ENCODE assay signal across 17 cellular contexts in genomic region chr2:127103243-127104165, GRCh38. TPM values are rescaled to one million over a fixed set of nuclear protein-coding genes. Genes with fewer than 3 reads are reported as not detected.
DNase-seq lines count a peak whose midpoint lies in the region; ATAC-seq, FAIRE-seq and TF ChIP-seq lines count a peak whose summit lies in the region.
"Had no signal": no experiment of that assay in that cellular context is flagged by ENCODE, and none has a peak within 500 bp of the region (broad histone marks: within the 10 kb centered on the region; RNA-seq: fewer than 3 reads in every experiment).

No MANE protein-coding gene starts in this region.

- peak overlapping the region; percentile 39; the same call in 1 of the 2 replicates for H2BK12ac ChIP-seq in H1 (ENCODE audit: low read depth, low read length)

- H3K27ac Mint-ChIP-seq in nephron, result peak overlapping the region; percentile 69 to 88 (median 80)
- H3K27ac Mint-ChIP-seq in activated naive CD8-positive, alpha-beta T cell treated with anti-CD3 and anti-CD28 coated beads, Interleukin-2, amount 50 U/mL, for 24 hours, result no peak overlapping the region
- H3K27ac Mint-ChIP-seq: activated CD8-positive, alpha-beta T cell treated with anti-CD3 and anti-CD28 coated beads, Interleukin-2, amount 10 ng/mL, durations not matched to agents 7 days and 5 days; activated naive CD8-positive, alpha-beta T cell had no signal

- H3K27me3 Mint-ChIP-seq in nephron (ENCODE audit: low read depth), result no peaks in the 10 kb centered on the region
- H3K27me3 Mint-ChIP-seq in activated naive CD8-positive, alpha-beta T cell treated with anti-CD3 and anti-CD28 coated beads, Interleukin-2, amount 50 U/mL, for 24 hours, result peaks cover 9% of the 10 kb centered on the region

- no peak overlapping the region for H2BK120ac ChIP-seq in H1 (replicated peaks; ENCODE audit: low read depth, low read length)

- no peak overlapping the region for H3K56ac ChIP-seq in H1 (replicated peaks; ENCODE audit: insufficient read length, low read depth, low read length)

- in situ Hi-C loops in ACHN (cut with HindIII; ENCODE audit: low pct_ligation_motif_present, low pct_unique_long_range_greater_than_20kb, low sequenced_read_pairs), result no loop called here

- H2BK15ac ChIP-seq in H1 (ENCODE audit: low read length), result peak overlapping the region; percentile 2; the same call in 1 of the 2 replicates

- no peak for ATAC-seq in GM21447 (IDR thresholded peaks at IDR 0.05; ENCODE audit: unreplicated experiment)
- ATAC-seq in activated naive CD8-positive, alpha-beta T cell treated with anti-CD3 and anti-CD28 coated beads, Interleukin-2, amount 50 U/mL, for 24 hours, result no peak
- ATAC-seq: activated CD8-positive, alpha-beta T cell treated with anti-CD3 and anti-CD28 coated beads, Interleukin-2, amount 10 ng/mL, durations not matched to agents 7 days and 5 days; left colon; Panc1 had no signal

- H3K36me3 ChIP-seq in H1 (ENCODE audit: control insufficient read depth in 2 of 4, insufficient read depth in 4 of 4, low read length in 3 of 4) (no peaks in the 10 kb centered on the region), subcutaneous abdominal adipose tissue (ENCODE audit: control insufficient read depth in 5 of 5, insufficient read depth in 5 of 5, low read length in 5 of 5) (peaks cover 0 to 3% (median 0%) of the 10 kb centered on the region in 5 donors)
- H3K36me3 ChIP-seq: thoracic aorta had no signal

- POLR2A ChIA-PET in RWPE1 (lab: Yijun Ruan, JAX; ENCODE audit: low non-redundant PET) (no interaction called here), H1 (lab: Charles Lee; ENCODE audit: partially characterized antibody) (interaction anchor here (0.5 kb wide), 1 partner anchor 581 kb away, joined by 3 read pairs; no protein-coding TSS in a partner anchor)

- H3K9ac ChIP-seq in H1 (replicated peaks in 1 of 4; ENCODE audit: extremely low read depth in 1 of 4, low read depth in 3 of 4, low read length in 3 of 4) (no peak overlapping the region), subcutaneous abdominal adipose tissue (ENCODE audit: low read length in 5 of 5) (peak overlapping the region in 1 of 5 donors; percentile 48)

- H4K20me1 ChIP-seq in H1 (replicated peaks in 1 of 2; ENCODE audit: control insufficient read depth in 1 of 2, insufficient read depth in 2 of 2, low read length in 2 of 2), result peaks cover 0 to 6% of the 10 kb centered on the region in 2 experiments

- no peak overlapping the region for H2BK5ac ChIP-seq in H1 (ENCODE audit: low read depth, low read length)

- CTCF ChIA-PET in RWPE1 (lab: Yijun Ruan, JAX), result no interaction called here
- CTCF ChIA-PET in H1 (lab: Charles Lee; ENCODE audit: partially characterized antibody), result interaction anchor here (1.6 to 13.1 kb wide), 4 partner anchors 14 to 54 kb away, joined by 7 to 132 read pairs (median 10); no protein-coding TSS in a partner anchor

- H3K9me3 ChIP-seq in H1 (ENCODE audit: insufficient read depth in 2 of 2, low read depth in 1 of 2, low read length in 1 of 2) (no peaks in the 10 kb centered on the region), subcutaneous abdominal adipose tissue (ENCODE audit: control insufficient read depth in 5 of 5, low read length in 5 of 5) (no peaks in the 10 kb centered on the region)
- H3K9me3 ChIP-seq: thoracic aorta had no signal

- no peak overlapping the region for H3K14ac ChIP-seq in H1 (ENCODE audit: insufficient read length)

- TF ChIP-seq EP300 in H1 (IDR thresholded peaks at IDR 0.05; ENCODE audit: borderline replicate concordance in 1 of 2, low read depth in 2 of 2, low read length in 2 of 2), result no peak

- peaks cover 14% of the 10 kb centered on the region for H3K23me2 ChIP-seq in H1 (ENCODE audit: low read depth, low read length)

- H3K9me3 Mint-ChIP-seq in nephron, result no peaks in the 10 kb centered on the region
- no peaks in the 10 kb centered on the region for H3K9me3 Mint-ChIP-seq in activated naive CD8-positive, alpha-beta T cell treated with anti-CD3 and anti-CD28 coated beads, Interleukin-2, amount 50 U/mL, for 24 hours

- H3K4me2 ChIP-seq in H1 (ENCODE audit: insufficient read depth in 1 of 2, low read depth in 2 of 2, low read length in 2 of 2), result no peak overlapping the region

- H3K4me3 Mint-ChIP-seq in nephron, result peak overlapping the region; percentile 82 to 96 (median 87)
- no peak overlapping the region for H3K4me3 Mint-ChIP-seq in activated naive CD8-positive, alpha-beta T cell treated with anti-CD3 and anti-CD28 coated beads, Interleukin-2, amount 50 U/mL, for 24 hours
- H3K4me3 Mint-ChIP-seq: activated CD8-positive, alpha-beta T cell treated with anti-CD3 and anti-CD28 coated beads, Interleukin-2, amount 10 ng/mL, durations not matched to agents 7 days and 5 days had no signal

- no peak for TF ChIP-seq POLR2A in H1 (IDR thresholded peaks at IDR 0.05; ENCODE audit: control extremely low read depth in 1 of 2, low read depth in 2 of 2, low read length in 2 of 2)

- no peak overlapping the region for H4K91ac ChIP-seq in H1 (replicated peaks; ENCODE audit: insufficient read length, low read length)

- H3K36me3 Mint-ChIP-seq in nephron (ENCODE audit: low read depth), result no peaks in the 10 kb centered on the region
- no peaks in the 10 kb centered on the region for H3K36me3 Mint-ChIP-seq in activated naive CD8-positive, alpha-beta T cell treated with anti-CD3 and anti-CD28 coated beads, Interleukin-2, amount 50 U/mL, for 24 hours (ENCODE audit: low read depth)
- H3K36me3 Mint-ChIP-seq: activated naive CD8-positive, alpha-beta T cell had no signal

- H2BK20ac ChIP-seq in H1 (ENCODE audit: low read length), result no peak overlapping the region

- no peak for TF ChIP-seq RAD21 in H1 (IDR thresholded peaks at IDR 0.05 in 1 of 2, conservative IDR thresholded peaks at IDR 0.05 in 1 of 2; ENCODE audit: low read depth in 2 of 2, low read length in 2 of 2)

- no peak overlapping the region for H4K5ac ChIP-seq in H1 (ENCODE audit: insufficient read length, low read depth, low read length)

- peak overlapping the region; percentile 86; the same call in 1 of the 2 replicates for H3K27ac ChIP-seq in RWPE1
- H3K27ac ChIP-seq in H1 (ENCODE audit: low read depth, low read length), result no peak overlapping the region
- H3K27ac ChIP-seq in subcutaneous abdominal adipose tissue (ENCODE audit: low read depth, low read length), result peak overlapping the region; percentile 84
- H3K27ac ChIP-seq: thoracic aorta had no signal

- no peak for TF ChIP-seq CTCF in RWPE1 (conservative IDR thresholded peaks at IDR 0.05; ENCODE audit: low read depth)
- no peak for TF ChIP-seq CTCF in H1 (IDR thresholded peaks at IDR 0.05; ENCODE audit: control extremely low read depth in 1 of 3, insufficient read depth in 1 of 3, low read depth in 1 of 3, low read length in 3 of 3)
- TF ChIP-seq CTCF in nephron (IDR thresholded peaks at IDR 0.05; ENCODE audit: unreplicated experiment in 3 of 3), result no peak

- H3K4me1 Mint-ChIP-seq in nephron, result peaks cover 69% of the 10 kb centered on the region
- peaks cover 9% of the 10 kb centered on the region for H3K4me1 Mint-ChIP-seq in activated naive CD8-positive, alpha-beta T cell treated with anti-CD3 and anti-CD28 coated beads, Interleukin-2, amount 50 U/mL, for 24 hours

- H3K18ac ChIP-seq in H1 (ENCODE audit: extremely low read depth, low read length), result no peak overlapping the region

- 89% methylated on average over 24 of the region's 24 CpGs; no CpG with 5 or more reads in 1 of the 2 experiments for WGBS in H1 (ENCODE audit: extremely low coverage in 1 of 2, insufficient coverage in 1 of 2, insufficient read length in 1 of 2, insufficient replicate concordance in 2 of 2, low coverage in 1 of 2, low lambda C conversion rate in 2 of 2, missing lambda C conversion rate in 1 of 2), 2 experiments

- H3K4me1 ChIP-seq in H1 (replicated peaks in 1 of 4; ENCODE audit: control insufficient read depth in 3 of 4, insufficient read depth in 4 of 4, low read length in 3 of 4), result peaks cover 6 to 25% (median 15%) of the 10 kb centered on the region in 4 experiments
- peaks cover 12 to 89% (median 82%) of the 10 kb centered on the region in 5 donors for H3K4me1 ChIP-seq in subcutaneous abdominal adipose tissue (ENCODE audit: control insufficient read depth in 5 of 5, insufficient read depth in 5 of 5, low read length in 5 of 5)

- no peak for DNase-seq in RWPE1 (ENCODE audit: low spot score)
- no peak for DNase-seq in H1 (ENCODE audit: low read depth in 1 of 2, low spot score in 2 of 2)
- DNase-seq in central memory CD4-positive, alpha-beta T cell, result no peak
- no peak for DNase-seq in ACHN
- no peak for DNase-seq in activated naive CD8-positive, alpha-beta T cell treated with anti-CD3 and anti-CD28 coated beads, Interleukin-2, amount 50 U/mL, for 24 hours
- DNase-seq: activated CD8-positive, alpha-beta T cell treated with anti-CD3 and anti-CD28 coated beads, Interleukin-2, amount 10 ng/mL, durations not matched to agents 7 days and 5 days; dermis blood vessel endothelial cell; foreskin melanocyte; NCI-H345; T-helper 9 cell had no signal

- no peak overlapping the region for H3K23ac ChIP-seq in H1 (ENCODE audit: insufficient read length)

- peaks cover 17% of the 10 kb centered on the region for H3K79me1 ChIP-seq in H1 (ENCODE audit: low read depth, low read length)

- H3K79me2 ChIP-seq in H1 (ENCODE audit: control insufficient read depth in 1 of 2, insufficient read depth in 2 of 2, low read length in 2 of 2), result peaks cover 2 to 58% of the 10 kb centered on the region in 2 experiments; a peak in 3 of 4 replicates

- H4K8ac ChIP-seq in H1 (ENCODE audit: extremely low read depth, insufficient read depth, low read length), result 0 out of 2 replicates have a peak overlapping the region, but pooled peaks have one; percentile 29

- H3K27me3 ChIP-seq in H1 (replicated peaks in 1 of 4; ENCODE audit: control insufficient read depth in 3 of 4, extremely low read depth in 1 of 4, insufficient read depth in 3 of 4, low read length in 3 of 4) (peaks cover 0 to 7% (median 0%) of the 10 kb centered on the region in 4 experiments; a peak in 1 of 7 replicates), subcutaneous abdominal adipose tissue (ENCODE audit: control insufficient read depth in 5 of 5, insufficient read depth in 4 of 5, low read length in 5 of 5) (no peaks in the 10 kb centered on the region)

- H3K4me3 ChIP-seq in H1 (ENCODE audit: extremely low read depth in 1 of 4, insufficient read depth in 2 of 4, low read depth in 3 of 4, low read length in 4 of 4) (no peak overlapping the region), subcutaneous abdominal adipose tissue (ENCODE audit: low read depth in 1 of 5, low read length in 5 of 5) (peak overlapping the region in 4 of 5 donors; percentile 3 to 80 (median 28))
- H3K4me3 ChIP-seq: thoracic aorta had no signal

- no peak overlapping the region for H2AK5ac ChIP-seq in H1 (ENCODE audit: low read depth, low read length)

- no peak overlapping the region for H2AFZ ChIP-seq in H1 (ENCODE audit: low read length)

- FAIRE-seq in H1 (lab: Jason Lieb, UNC), result no peak

- H3K4ac ChIP-seq in H1 (replicated peaks; ENCODE audit: insufficient read length, low read depth, low read length), result no peak overlapping the region

RNA-seq across cellular contexts. Expression of gene BIN1, which starts 3.5 kb away (rescaled TPM):
- 35.6 and 41.9 TPM in 2 replicates for total RNA-seq in H1 (2021; fragmentation: NEBNext Ultra II Directional; extraction: Animal tissue kit (Norgen Biotek cat#: 25700))
- 23.6 and 35.1 TPM in 2 replicates for polyA plus RNA-seq in H1 (2011; rRNA removed)
- 39.0 TPM for polyA plus RNA-seq in H1 (2011; cell fraction: cytosol; rRNA removed)
- 102 TPM for polyA plus RNA-seq in H1 (2011; cell fraction: nucleus; rRNA removed)
- 35.4 to 47.3 TPM (median 43.6 TPM) in 4 replicates for polyA plus RNA-seq in H1 (2012, experiment 1 of 2)
- polyA plus RNA-seq in H1 (2012, experiment 2 of 2), result 30.3 TPM
- 32.3 TPM for polyA plus RNA-seq in H1 (2013, experiment 1 of 2)
- polyA plus RNA-seq in H1 (2013, experiment 2 of 2), result 31.5 TPM
- polyA minus RNA-seq in H1 (2011; rRNA and poly(A)+ RNA removed), result 14.7 and 16.2 TPM in 2 replicates
- 14.2 TPM for polyA minus RNA-seq in H1 (2011; cell fraction: cytosol; rRNA and poly(A)+ RNA removed)
- polyA minus RNA-seq in H1 (2011; cell fraction: nucleus; rRNA and poly(A)+ RNA removed), result 19.4 TPM

Comparison
In these comparisons a context has a peak if more than half of its experiments do, and no peak if none do; other contexts are left out.
1. H3K4me3 ChIP-seq: peak in subcutaneous abdominal adipose tissue (4 of 5); none in H1 (0 of 4).